Comparison of ENCODE assay signal across 9 cellular contexts in genomic region chr12:105922670-105923102, GRCh38.
DNase-seq lines count a peak whose midpoint lies in the region; ATAC-seq and FAIRE-seq lines count a peak whose summit lies in the region.
"Had no signal": no experiment of that assay in that cellular context is flagged by ENCODE, and none has a peak within 500 bp of the region (broad histone marks: within the 10 kb centered on the region; RNA-seq: fewer than 3 reads in every experiment).

No MANE protein-coding gene starts in this region.

- ATAC-seq in GM19467 (IDR thresholded peaks at IDR 0.05; ENCODE audit: unreplicated experiment) = no peak

- no peak overlapping the region for H3K4me3 ChIP-seq in skeletal muscle cell (ENCODE audit: low read depth, low read length)
- H3K4me3 ChIP-seq: cardiac muscle cell had no signal

- no peak for FAIRE-seq in RCC 7860 (lab: Jason Lieb, UNC)

- DNase-seq in H4 (ENCODE audit: low spot score) (peak; percentile 29), RCC 7860 (ENCODE audit: low spot score) (peak; percentile 44), fibroblast of gingiva (ENCODE audit: low read depth) (peak; percentile 9), skeletal muscle cell (ENCODE audit: low read depth) (peak; percentile 58), COR-L47 (lab: John Stamatoyannopoulos, UW) (no peak), medulla oblongata (ENCODE audit: extremely low spot score) (no peak)
- no peak for DNase-seq in stimulated activated CD4-positive, alpha-beta T cell treated with anti-CD3 and anti-CD28 coated beads, Interleukin-4, amount 100 ng/mL, for 24 hours

Comparison
In these comparisons a context has a peak if more than half of its experiments do, and no peak if none do; other contexts are left out.
1. DNase-seq: peak in H4 (single experiment), RCC 7860 (single experiment), fibroblast of gingiva (single experiment) and skeletal muscle cell (single experiment); none in COR-L47 (single experiment), stimulated activated CD4-positive, alpha-beta T cell treated with anti-CD3 and anti-CD28 coated beads, Interleukin-4, amount 100 ng/mL, for 24 hours (single experiment) and medulla oblongata (single experiment).